In the genomic region with DNA sequence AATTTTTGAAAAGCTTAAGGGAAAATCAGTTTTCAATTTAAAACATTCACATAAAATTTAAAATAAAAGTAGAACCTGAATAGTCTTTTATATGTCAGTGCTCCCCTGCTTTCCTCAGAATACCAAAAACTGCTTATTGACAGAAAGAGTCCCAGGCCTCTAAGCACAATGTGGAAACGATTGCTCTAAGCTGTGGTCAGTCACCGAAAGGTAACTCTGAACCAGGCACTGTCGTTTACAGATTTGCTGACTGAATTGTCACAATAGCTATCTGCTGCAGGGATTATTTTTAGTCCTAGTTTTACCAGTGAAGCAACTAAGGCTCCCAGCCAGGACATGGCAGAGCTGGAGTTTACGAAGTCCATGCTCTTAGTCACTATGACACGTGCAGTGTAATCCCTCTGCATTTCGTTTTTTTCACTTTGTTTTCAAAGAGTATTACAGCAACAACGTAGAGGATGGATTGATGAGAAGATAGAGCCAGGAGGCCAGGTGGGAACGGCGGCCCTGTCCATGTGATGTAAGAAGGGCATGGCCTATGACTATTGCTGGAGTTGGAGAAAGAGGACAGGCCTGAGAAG, we compare ENCODE assay signal across 25 cellular contexts. TPM values are rescaled to one million over a fixed set of nuclear protein-coding genes. Genes with fewer than 3 reads are reported as not detected.
DNase-seq lines count a peak whose midpoint lies in the region; ATAC-seq and TF ChIP-seq lines count a peak whose summit lies in the region.
"Had no signal": no experiment of that assay in that cellular context is flagged by ENCODE, and none has a peak within 500 bp of the region (broad histone marks: within the 10 kb centered on the region; RNA-seq: fewer than 3 reads in every experiment).

No MANE protein-coding gene starts in this region.

- H3K4me1 ChIP-seq in right atrium auricular region (peaks cover 0 to 4% of the 10 kb centered on the region in 2 donors), right cardiac atrium (ENCODE audit: control insufficient read depth, insufficient read depth, low read length) (no peaks in the 10 kb centered on the region), tibial artery (peaks cover 0 to 12% (median 5%) of the 10 kb centered on the region in 4 donors), SJCRH30 (no peaks in the 10 kb centered on the region)
- H3K4me1 ChIP-seq: tibial nerve had no signal

- WGBS in right cardiac atrium, result 60% methylated on average over 9 of the region's 9 CpGs

- H3K4me3 ChIP-seq in right atrium auricular region (no peak overlapping the region), choroid plexus epithelial cell (ENCODE audit: low read depth, low read length) (no peak overlapping the region), right cardiac atrium (ENCODE audit: low read length) (no peak overlapping the region), tibial artery (no peak overlapping the region), SJCRH30 (no peak overlapping the region)
- H3K4me3 ChIP-seq: dorsolateral prefrontal cortex, GM23338, tibial nerve had no signal

- H3K9me3 ChIP-seq in right atrium auricular region (no peaks in the 10 kb centered on the region), right cardiac atrium (ENCODE audit: control insufficient read depth, low read length) (no peaks in the 10 kb centered on the region), tibial artery (no peaks in the 10 kb centered on the region), SJCRH30 (replicated peaks) (no peaks in the 10 kb centered on the region)
- H3K9me3 ChIP-seq: tibial nerve had no signal

- H3K27ac ChIP-seq in right atrium auricular region (no peak overlapping the region), right cardiac atrium (ENCODE audit: low read length) (no peak overlapping the region), tibial artery (peak overlapping the region; percentile 54 to 63), SJCRH30 (no peak overlapping the region)
- H3K27ac ChIP-seq: dorsolateral prefrontal cortex, tibial nerve had no signal

- H3K27me3 ChIP-seq in right atrium auricular region (no peaks in the 10 kb centered on the region), right cardiac atrium (ENCODE audit: control insufficient read depth, insufficient read depth) (no peaks in the 10 kb centered on the region), tibial artery (no peaks in the 10 kb centered on the region), SJCRH30 (no peaks in the 10 kb centered on the region)
- H3K27me3 ChIP-seq: dorsolateral prefrontal cortex, tibial nerve had no signal

- ATAC-seq in Right ventricle myocardium superior (ENCODE audit: poor library complexity) (peak; percentile 83), right cardiac atrium (peak; percentile 52 to 67)
- ATAC-seq: GM23338 had no signal

- no peaks in the 10 kb centered on the region for H3K36me3 ChIP-seq in right atrium auricular region
- no peaks in the 10 kb centered on the region for H3K36me3 ChIP-seq in tibial artery
- H3K36me3 ChIP-seq in SJCRH30, result no peaks in the 10 kb centered on the region
- H3K36me3 ChIP-seq: tibial nerve had no signal

- TF ChIP-seq CTCF in right atrium auricular region (IDR thresholded peaks at IDR 0.05) (no peak), choroid plexus epithelial cell (conservative IDR thresholded peaks at IDR 0.05; ENCODE audit: low read depth, low read length) (no peak), tibial artery (IDR thresholded peaks at IDR 0.05) (no peak)

- DNase-seq in Right ventricle myocardium superior (no peak), right atrium auricular region (ENCODE audit: low spot score) (no peak), choroid plexus epithelial cell (ENCODE audit: low read depth) (peak; percentile 39), right cardiac atrium (peak in 2 of 3 donors; percentile 52 to 62), tibial artery (peak in 1 of 2 donors; percentile 65), SJCRH30 (no peak), NK-92 (lab: John Stamatoyannopoulos, UW; ENCODE audit: unreplicated experiment) (no peak)
- DNase-seq in activated naive CD4-positive, alpha-beta T cell treated with Interleukin-2 at 50 U/mL for 16 hours, result no peak
- DNase-seq: activated gamma-delta T cell; CD4-positive, alpha-beta T cell; dorsolateral prefrontal cortex; mesendoderm; NCI-H187; NCI-H510A treated with DMSO at 0.1 percent for 48 hours; retina; stimulated activated CD4-positive, alpha-beta T cell treated with anti-CD3 and anti-CD28 coated beads, Interleukin-2, amount 100 ng/mL, for 48 hours; SW 1271 had no signal

- intact Hi-C loops in Right ventricle myocardium superior (cut with DNase I) (no loop called here), right cardiac atrium (cut with DNase I) (no loop called here), tibial artery (cut with DNase I; ENCODE audit: low total_unique reads) (no loop called here)

RNA-seq across cellular contexts. Expression of a gene that starts 28.1 kb away (rescaled TPM):
- total RNA-seq in Right ventricle myocardium superior (not detected), right atrium auricular region (not detected), right cardiac atrium (not detected)
- not detected for polyA plus RNA-seq in right cardiac atrium
- not detected in 2 replicates for total RNA-seq in SJCRH30 (2014; rRNA removed; shearing (Covaris generic))
- total RNA-seq: A172; astrocyte; CD4-positive, alpha-beta T cell; dorsolateral prefrontal cortex; frontal cortex; G401; GM23338; HT-29; neural crest cell; tibial nerve had no signal
- polyA plus RNA-seq: GM23338 had no signal

Comparison
In these comparisons a context has a peak if more than half of its experiments do, and no peak if none do; other contexts are left out.
1. DNase-seq: peak in choroid plexus epithelial cell (single experiment) and right cardiac atrium (2 of 3); none in Right ventricle myocardium superior (single experiment), right atrium auricular region (single experiment), activated naive CD4-positive, alpha-beta T cell treated with Interleukin-2 at 50 U/mL for 16 hours (single experiment), SJCRH30 (0 of 2) and NK-92 (single experiment).
2. H3K27ac ChIP-seq: peak in tibial artery (2 of 2); none in right atrium auricular region (0 of 2), right cardiac atrium (single experiment) and SJCRH30 (single experiment).